In the genomic region with DNA sequence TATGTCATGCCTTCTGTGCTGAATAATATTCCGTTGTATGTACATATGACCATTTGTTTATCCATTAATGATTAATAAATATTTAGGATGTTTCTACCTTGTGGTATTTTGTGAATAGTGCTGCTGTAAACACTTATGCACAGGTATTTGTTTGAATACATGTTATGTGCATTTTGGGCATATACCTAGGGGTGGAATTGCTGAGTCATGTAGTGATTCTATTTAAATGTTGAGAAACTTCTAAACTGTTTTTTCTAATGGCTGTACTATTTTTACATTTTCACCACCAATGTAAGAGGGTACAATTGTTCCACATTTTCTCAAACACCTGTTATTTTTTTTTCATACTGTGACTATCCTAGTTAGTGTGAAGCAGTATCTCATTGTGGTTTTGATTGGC, we compare ENCODE assay signal across 3 cellular contexts.
TF ChIP-seq lines count a peak whose summit lies in the region.

No MANE protein-coding gene starts in this region.

TF ChIP-seq in A549, 52 proteins besides CTCF, POLR2A, EP300 and RAD21:
- no peak for TF ChIP-seq REST (IDR thresholded peaks at IDR 0.05)
- peak; percentile 40; the same call in 1 of the 2 replicates for TF ChIP-seq NFE2L2 (conservative IDR thresholded peaks at IDR 0.05; ENCODE audit: low read length)
- TF ChIP-seq ZSCAN20 (CRISPR knock-in tag; IDR thresholded peaks at IDR 0.05): no peak
- peak; percentile 28 for TF ChIP-seq MAFK (IDR thresholded peaks at IDR 0.05; ENCODE audit: partially characterized antibody)

TF ChIP-seq in IMR-90, 13 proteins besides CTCF, POLR2A, EP300 and RAD21 (continued from another document):
- TF ChIP-seq RCOR1 (IDR thresholded peaks at IDR 0.05; ENCODE audit: insufficient replicate concordance, low read length) (no peak), MAZ (IDR thresholded peaks at IDR 0.05; ENCODE audit: borderline replicate concordance, low read depth, low read length) (no peak), RFX5 (IDR thresholded peaks at IDR 0.05; ENCODE audit: low read depth, low read length) (no peak), BHLHE40 (IDR thresholded peaks at IDR 0.05; ENCODE audit: low read depth, low read length) (no peak), NFE2L2 (IDR thresholded peaks at IDR 0.05; ENCODE audit: low read depth, low read length) (peak; percentile 80), CHD1 (IDR thresholded peaks at IDR 0.05; ENCODE audit: low read depth, low read length) (no peak), FOS (IDR thresholded peaks at IDR 0.05; ENCODE audit: low read depth, low read length) (no peak), SMC3 (IDR thresholded peaks at IDR 0.05; ENCODE audit: low read depth, low read length) (no peak), MXI1 (IDR thresholded peaks at IDR 0.05; ENCODE audit: borderline replicate concordance, low read depth, low read length) (no peak), MAFK (IDR thresholded peaks at IDR 0.05; ENCODE audit: low read depth, low read length) (peak; percentile 27; the same call in 1 of the 2 replicates), USF2 (IDR thresholded peaks at IDR 0.05; ENCODE audit: low read depth, low read length) (no peak)
- TF ChIP-seq, protein P1, sequence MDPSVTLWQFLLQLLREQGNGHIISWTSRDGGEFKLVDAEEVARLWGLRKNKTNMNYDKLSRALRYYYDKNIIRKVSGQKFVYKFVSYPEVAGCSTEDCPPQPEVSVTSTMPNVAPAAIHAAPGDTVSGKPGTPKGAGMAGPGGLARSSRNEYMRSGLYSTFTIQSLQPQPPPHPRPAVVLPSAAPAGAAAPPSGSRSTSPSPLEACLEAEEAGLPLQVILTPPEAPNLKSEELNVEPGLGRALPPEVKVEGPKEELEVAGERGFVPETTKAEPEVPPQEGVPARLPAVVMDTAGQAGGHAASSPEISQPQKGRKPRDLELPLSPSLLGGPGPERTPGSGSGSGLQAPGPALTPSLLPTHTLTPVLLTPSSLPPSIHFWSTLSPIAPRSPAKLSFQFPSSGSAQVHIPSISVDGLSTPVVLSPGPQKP (IDR thresholded peaks at IDR 0.05; ENCODE audit: borderline replicate concordance, low read depth, low read length): no peak

TF ChIP-seq in K562, 482 proteins besides CTCF, POLR2A, EP300 and RAD21 (continued from another document):
- 0 out of 2 replicates have a peak, but pooled peaks have one; percentile 18 for TF ChIP-seq MAFG (tag; conservative IDR thresholded peaks at IDR 0.05)
- no peak for TF ChIP-seq SRSF3 (IDR thresholded peaks at IDR 0.05; ENCODE audit: insufficient read depth, low read length)
